1 cellular context compared by ENCODE assay signal in genomic region chr1:174967845-174968705, GRCh38.
TF ChIP-seq lines count a peak whose summit lies in the region.

No MANE protein-coding gene starts in this region.

TF ChIP-seq in GM12878, 131 proteins besides CTCF, POLR2A, EP300 and RAD21 (continued from another document):
- TF ChIP-seq MLLT1 (IDR thresholded peaks at IDR 0.05) (0 out of 2 replicates have a peak, but pooled peaks have one; percentile 8), MXI1 (IDR thresholded peaks at IDR 0.05; ENCODE audit: low read depth, low read length) (0 out of 2 replicates have a peak, but pooled peaks have one; percentile 28)
